In genomic region chr1:174160603-174161002, GRCh38 we compare ENCODE assay signal across 8 cellular contexts. TPM values are rescaled to one million over a fixed set of nuclear protein-coding genes. Genes with fewer than 3 reads are reported as not detected.
DNase-seq lines count a peak whose midpoint lies in the region; ATAC-seq, FAIRE-seq and TF ChIP-seq lines count a peak whose summit lies in the region.

No MANE protein-coding gene starts in this region.

- DNase-seq in activated CD4-positive, alpha-beta T cell treated with anti-CD3 and anti-CD28 coated beads, Interleukin-2, amount 10 ng/mL, durations not matched to agents 24 days and 14 days = no peak
- no peak for DNase-seq in activated CD4-positive, alpha-beta T cell treated with anti-CD3 and anti-CD28 coated beads, Interleukin-2, amount 50 U/mL, for 48 hours
- DNase-seq in kidney (no peak), substantia nigra (lab: John Stamatoyannopoulos, UW) (no peak), GM10248 (ENCODE audit: extremely low spot score) (no peak)
- DNase-seq in activated effector memory CD4-positive, alpha-beta T cell treated with anti-CD3 and anti-CD28 coated beads, Interleukin-2, amount 50 U/mL, for 16 hours = no peak

- no peaks in the 10 kb centered on the region for H3K9me3 ChIP-seq in kidney (ENCODE audit: control insufficient read depth in 1 of 2, low read length in 2 of 2)

- peak overlapping the region; percentile 86 to 87 for H3K4me3 ChIP-seq in kidney (ENCODE audit: low read length in 2 of 2)

- H3K4me1 Mint-ChIP-seq in activated CD4-positive, alpha-beta T cell treated with anti-CD3 and anti-CD28 coated beads, Interleukin-2, amount 10 ng/mL, durations not matched to agents 24 days and 14 days = peaks cover 52% of the 10 kb centered on the region
- peaks cover 58% of the 10 kb centered on the region for H3K4me1 Mint-ChIP-seq in activated naive CD8-positive, alpha-beta T cell (ENCODE audit: low read depth)

- peaks cover 9% of the 10 kb centered on the region for H3K36me3 Mint-ChIP-seq in activated CD4-positive, alpha-beta T cell treated with anti-CD3 and anti-CD28 coated beads, Interleukin-2, amount 10 ng/mL, durations not matched to agents 24 days and 14 days (ENCODE audit: low read depth)
- H3K36me3 Mint-ChIP-seq in activated naive CD8-positive, alpha-beta T cell = peaks cover 5% of the 10 kb centered on the region

- ATAC-seq in esophagus mucosa = no peak

- peaks cover 3 to 7% of the 10 kb centered on the region in 2 donors for H3K4me1 ChIP-seq in kidney (ENCODE audit: control insufficient read depth in 1 of 2, insufficient read depth in 1 of 2, low read depth in 1 of 2, low read length in 2 of 2)

- intact Hi-C loops in activated CD4-positive, alpha-beta T cell treated with anti-CD3 and anti-CD28 coated beads, Interleukin-2, amount 10 ng/mL, durations not matched to agents 24 days and 14 days (cut with micrococcal nuclease) = loop anchor here (1.0 kb wide), 1 partner anchor 57 kb away; no protein-coding TSS in a partner anchor
- intact Hi-C loops in kidney (cut with DNase I) = no loop called here

- H3K9ac ChIP-seq in kidney (ENCODE audit: low read length in 2 of 2) = peak overlapping the region in 1 of 2 donors; percentile 84

- H3K4me3 Mint-ChIP-seq in activated CD4-positive, alpha-beta T cell treated with anti-CD3 and anti-CD28 coated beads, Interleukin-2, amount 10 ng/mL, durations not matched to agents 24 days and 14 days = peak overlapping the region; percentile 93
- H3K4me3 Mint-ChIP-seq in activated naive CD8-positive, alpha-beta T cell = peak overlapping the region; percentile 91

- TF ChIP-seq CTCF in kidney (IDR thresholded peaks at IDR 0.05; ENCODE audit: borderline replicate concordance, extremely low read depth, insufficient read depth) (no peak), GM10248 (IDR thresholded peaks at IDR 0.05; ENCODE audit: control extremely low read depth, extremely low read depth, low read depth, missing control alignments) (no peak)

- POLR2A ChIA-PET in GM10248 (lab: Yijun Ruan, JAX) = interaction anchor here (0.6 to 1.0 kb wide), 2 partner anchors 292 to 782 kb away, joined by 3 to 4 read pairs; partner anchors contain the start of gene ZBTB37

- FAIRE-seq in kidney (lab: Jason Lieb, UNC) = no peak

- H3K27me3 Mint-ChIP-seq in activated CD4-positive, alpha-beta T cell treated with anti-CD3 and anti-CD28 coated beads, Interleukin-2, amount 10 ng/mL, durations not matched to agents 24 days and 14 days = no peaks in the 10 kb centered on the region
- no peaks in the 10 kb centered on the region for H3K27me3 Mint-ChIP-seq in activated naive CD8-positive, alpha-beta T cell

- peak overlapping the region; percentile 32 to 91 for H3K27ac ChIP-seq in kidney (ENCODE audit: low read depth in 2 of 2, low read length in 2 of 2)
- H3K27ac ChIP-seq in substantia nigra (ENCODE audit: low read depth, low read length, poor library complexity, severe bottlenecking) = peak overlapping the region; percentile 81

- CTCF ChIA-PET in GM10248 (lab: Yijun Ruan, JAX) = interaction anchor here (1.3 to 4.3 kb wide), 4 partner anchors 11 to 584 kb away, joined by 3 to 14 read pairs (median 8); no protein-coding TSS in a partner anchor

- H3K36me3 ChIP-seq in kidney (ENCODE audit: control insufficient read depth in 1 of 2, insufficient read depth in 2 of 2, low read length in 2 of 2) = no peaks in the 10 kb centered on the region

- H3K27ac Mint-ChIP-seq in activated CD4-positive, alpha-beta T cell treated with anti-CD3 and anti-CD28 coated beads, Interleukin-2, amount 10 ng/mL, durations not matched to agents 24 days and 14 days = peak overlapping the region; percentile 93
- peak overlapping the region; percentile 91 for H3K27ac Mint-ChIP-seq in activated naive CD8-positive, alpha-beta T cell

- H3K9me3 Mint-ChIP-seq in activated CD4-positive, alpha-beta T cell treated with anti-CD3 and anti-CD28 coated beads, Interleukin-2, amount 10 ng/mL, durations not matched to agents 24 days and 14 days = no peaks in the 10 kb centered on the region
- no peaks in the 10 kb centered on the region for H3K9me3 Mint-ChIP-seq in activated naive CD8-positive, alpha-beta T cell (ENCODE audit: low read depth)

RNA-seq across cellular contexts. Expression of gene RABGAP1L, which starts 1.3 kb away (rescaled TPM):
- total RNA-seq in activated CD4-positive, alpha-beta T cell treated with anti-CD3 and anti-CD28 coated beads, Interleukin-2, amount 10 ng/mL, durations not matched to agents 24 days and 14 days = 36.9 and 37.2 TPM in 2 replicates
- 48.5 TPM for total RNA-seq in kidney
- polyA plus RNA-seq in kidney (ENCODE audit: insufficient read depth, low read depth, low replicate concordance) = 16.2 TPM
- total RNA-seq in esophagus mucosa = 25.3 TPM
